In the genomic region with DNA sequence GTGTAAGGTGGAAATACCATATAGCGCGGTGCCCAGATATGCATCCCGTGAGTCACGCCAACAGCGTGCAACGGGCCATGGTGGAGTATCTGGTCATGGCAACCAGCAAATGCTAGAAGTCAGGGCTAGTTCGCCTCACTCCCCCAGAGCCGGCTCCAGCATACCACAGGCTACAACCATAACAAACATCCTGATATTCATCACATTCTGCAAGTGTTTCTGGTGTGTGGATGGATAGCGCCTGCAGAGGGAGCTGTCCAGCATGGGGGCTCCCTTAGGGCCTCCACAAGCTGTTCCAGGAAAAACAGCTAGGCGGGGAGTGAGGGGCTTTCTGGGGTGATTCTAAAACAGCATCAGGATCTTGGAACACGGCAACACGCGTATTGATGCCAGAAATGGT, we compare ENCODE assay signal across 14 cellular contexts. TPM values are rescaled to one million over a fixed set of nuclear protein-coding genes. Genes with fewer than 3 reads are reported as not detected.
DNase-seq lines count a peak whose midpoint lies in the region; ATAC-seq and TF ChIP-seq lines count a peak whose summit lies in the region.
"Had no signal": no experiment of that assay in that cellular context is flagged by ENCODE, and none has a peak within 500 bp of the region (broad histone marks: within the 10 kb centered on the region; RNA-seq: fewer than 3 reads in every experiment).

No MANE protein-coding gene starts in this region.

- H3K36me3 ChIP-seq in HEK293 (ENCODE audit: control insufficient read depth in 2 of 2, insufficient read depth in 1 of 2, low read length in 2 of 2), result peaks cover 0 to 4% of the 10 kb centered on the region in 2 experiments; a peak in 1 of 3 replicates
- no peaks in the 10 kb centered on the region for H3K36me3 ChIP-seq in stomach
- H3K36me3 ChIP-seq: Peyer's patch had no signal

- peak; percentile 40 for DNase-seq in astrocyte of the hippocampus (ENCODE audit: low read depth, low spot score)
- DNase-seq in right cardiac atrium, result no peak
- no peak for DNase-seq in stomach
- DNase-seq in Ammon's horn (ENCODE audit: low spot score), result no peak
- DNase-seq: activated CD4-positive, alpha-beta memory T cell treated with anti-CD3 and anti-CD28 coated beads for 36 hours; activated effector memory CD4-positive, alpha-beta T cell treated with Interleukin-2 at 50 U/mL for 16 hours; CD4-positive, CD25-positive, alpha-beta regulatory T cell; NCI-H1417 treated with DMSO at 0.1 percent for 48 hours; Peyer's patch; stimulated activated naive CD8-positive, alpha-beta T cell treated with anti-CD3 and anti-CD28 coated beads, Interleukin-15, Interleukin-2, amounts not matched to agents 100 U/mL and 50 U/mL, for 24 hours; T1000 had no signal

- CTCF ChIA-PET in HEK293 (lab: Yijun Ruan, JAX), result interaction anchor here (0.6 to 1.7 kb wide), 6 partner anchors 10 to 350 kb away, joined by 3 to 6 read pairs (median 4); no protein-coding TSS in a partner anchor

- no peak for TF ChIP-seq EP300 in stomach (IDR thresholded peaks at IDR 0.05)

- no peaks in the 10 kb centered on the region for H3K27me3 ChIP-seq in right cardiac atrium (ENCODE audit: control insufficient read depth, insufficient read depth)
- H3K27me3 ChIP-seq in stomach, result no peaks in the 10 kb centered on the region
- H3K27me3 ChIP-seq: Peyer's patch had no signal

- H3K27ac ChIP-seq in HEK293 (ENCODE audit: extremely low read depth, low read depth, low read length) (no peak overlapping the region), right cardiac atrium (ENCODE audit: low read length) (peak overlapping the region; percentile 79), stomach (peak overlapping the region in 3 of 5 donors; percentile 19 to 93 (median 35))
- H3K27ac ChIP-seq: Peyer's patch had no signal

- TF ChIP-seq CTCF in HEK293 (tag by site-specific recombination; IDR thresholded peaks at IDR 0.05), result no peak
- no peak for TF ChIP-seq CTCF in stomach (IDR thresholded peaks at IDR 0.05)

- no peaks in the 10 kb centered on the region for H3K9me3 ChIP-seq in HEK293 (ENCODE audit: control insufficient read depth, insufficient read depth, low read depth, low read length)
- no peaks in the 10 kb centered on the region for H3K9me3 ChIP-seq in right cardiac atrium (ENCODE audit: control insufficient read depth, low read length)
- H3K9me3 ChIP-seq in stomach, result no peaks in the 10 kb centered on the region
- H3K9me3 ChIP-seq: Peyer's patch had no signal

- no peak for ATAC-seq in right cardiac atrium
- no peak for ATAC-seq in HG03354 (IDR thresholded peaks at IDR 0.05; ENCODE audit: poor library complexity, severe bottlenecking, unreplicated experiment)
- ATAC-seq in HG02884 (IDR thresholded peaks at IDR 0.05; ENCODE audit: unreplicated experiment), result no peak
- ATAC-seq: stimulated activated naive CD8-positive, alpha-beta T cell treated with anti-CD3 and anti-CD28 coated beads, Interleukin-15, Interleukin-2, amounts not matched to agents 100 U/mL and 50 U/mL, for 24 hours had no signal

- H3K4me3 ChIP-seq in HEK293 (ENCODE audit: low read depth, low read length), result no peak overlapping the region
- H3K4me3 ChIP-seq in right cardiac atrium (ENCODE audit: low read length), result no peak overlapping the region
- H3K4me3 ChIP-seq in stomach, result no peak overlapping the region
- H3K4me3 ChIP-seq: Peyer's patch had no signal

- WGBS in right cardiac atrium, result 92% methylated on average over 13 of the region's 13 CpGs
- 82 to 98% (median 92%) methylated on average over 13 of the region's 13 CpGs for WGBS in stomach, 5 donors

- no peak for TF ChIP-seq POLR2A in stomach (IDR thresholded peaks at IDR 0.05)

- intact Hi-C loops in right cardiac atrium (cut with DNase I) (loop anchor here in 1 of 4 donors (10.0 kb wide), 1 partner anchor 57 kb away; no protein-coding TSS in a partner anchor), stomach (cut with DNase I; ENCODE audit: low total_unique reads) (no loop called here)

- POLR2A ChIA-PET in HEK293 (lab: Yijun Ruan, JAX), result no interaction called here

- peaks cover 7% of the 10 kb centered on the region for H3K4me1 ChIP-seq in HEK293 (ENCODE audit: control insufficient read depth, insufficient read depth, low read length)
- H3K4me1 ChIP-seq in right cardiac atrium (ENCODE audit: control insufficient read depth, insufficient read depth, low read length), result peaks cover 40% of the 10 kb centered on the region
- peaks cover 29 to 99% (median 66%) of the 10 kb centered on the region in 4 donors for H3K4me1 ChIP-seq in stomach

TF ChIP-seq in HEK293, 187 proteins besides CTCF, POLR2A, EP300 and RAD21:
- TF ChIP-seq, protein P1, sequence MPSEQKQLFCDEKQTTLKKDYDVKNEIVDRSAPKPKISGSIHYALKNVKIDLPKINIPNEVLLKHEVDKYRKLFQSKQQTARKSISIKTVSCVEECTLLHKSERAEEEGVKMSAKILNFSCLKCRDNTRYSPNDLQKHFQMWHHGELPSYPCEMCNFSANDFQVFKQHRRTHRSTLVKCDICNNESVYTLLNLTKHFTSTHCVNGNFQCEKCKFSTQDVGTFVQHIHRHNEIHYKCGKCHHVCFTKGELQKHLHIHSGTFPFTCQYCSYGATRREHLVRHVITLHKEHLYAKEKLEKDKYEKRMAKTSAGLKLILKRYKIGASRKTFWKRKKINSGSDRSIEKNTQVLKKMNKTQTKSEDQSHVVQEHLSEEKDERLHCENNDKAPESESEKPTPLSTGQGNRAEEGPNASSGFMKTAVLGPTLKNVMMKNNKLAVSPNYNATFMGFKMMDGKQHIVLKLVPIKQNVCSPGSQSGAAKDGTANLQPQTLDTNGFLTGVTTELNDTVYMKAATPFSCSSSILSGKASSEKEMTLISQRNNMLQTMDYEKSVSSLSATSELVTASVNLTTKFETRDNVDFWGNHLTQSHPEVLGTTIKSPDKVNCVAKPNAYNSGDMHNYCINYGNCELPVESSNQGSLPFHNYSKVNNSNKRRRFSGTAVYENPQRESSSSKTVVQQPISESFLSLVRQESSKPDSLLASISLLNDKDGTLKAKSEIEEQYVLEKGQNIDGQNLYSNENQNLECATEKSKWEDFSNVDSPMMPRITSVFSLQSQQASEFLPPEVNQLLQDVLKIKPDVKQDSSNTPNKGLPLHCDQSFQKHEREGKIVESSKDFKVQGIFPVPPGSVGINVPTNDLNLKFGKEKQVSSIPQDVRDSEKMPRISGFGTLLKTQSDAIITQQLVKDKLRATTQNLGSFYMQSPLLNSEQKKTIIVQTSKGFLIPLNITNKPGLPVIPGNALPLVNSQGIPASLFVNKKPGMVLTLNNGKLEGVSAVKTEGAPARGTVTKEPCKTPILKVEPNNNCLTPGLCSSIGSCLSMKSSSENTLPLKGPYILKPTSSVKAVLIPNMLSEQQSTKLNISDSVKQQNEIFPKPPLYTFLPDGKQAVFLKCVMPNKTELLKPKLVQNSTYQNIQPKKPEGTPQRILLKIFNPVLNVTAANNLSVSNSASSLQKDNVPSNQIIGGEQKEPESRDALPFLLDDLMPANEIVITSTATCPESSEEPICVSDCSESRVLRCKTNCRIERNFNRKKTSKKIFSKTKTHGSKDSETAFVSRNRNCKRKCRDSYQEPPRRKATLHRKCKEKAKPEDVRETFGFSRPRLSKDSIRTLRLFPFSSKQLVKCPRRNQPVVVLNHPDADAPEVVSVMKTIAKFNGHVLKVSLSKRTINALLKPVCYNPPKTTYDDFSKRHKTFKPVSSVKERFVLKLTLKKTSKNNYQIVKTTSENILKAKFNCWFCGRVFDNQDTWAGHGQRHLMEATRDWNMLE (tag by site-specific recombination; conservative IDR thresholded peaks at IDR 0.05; ENCODE audit: low read depth), result no peak
- TF ChIP-seq, protein P2, sequence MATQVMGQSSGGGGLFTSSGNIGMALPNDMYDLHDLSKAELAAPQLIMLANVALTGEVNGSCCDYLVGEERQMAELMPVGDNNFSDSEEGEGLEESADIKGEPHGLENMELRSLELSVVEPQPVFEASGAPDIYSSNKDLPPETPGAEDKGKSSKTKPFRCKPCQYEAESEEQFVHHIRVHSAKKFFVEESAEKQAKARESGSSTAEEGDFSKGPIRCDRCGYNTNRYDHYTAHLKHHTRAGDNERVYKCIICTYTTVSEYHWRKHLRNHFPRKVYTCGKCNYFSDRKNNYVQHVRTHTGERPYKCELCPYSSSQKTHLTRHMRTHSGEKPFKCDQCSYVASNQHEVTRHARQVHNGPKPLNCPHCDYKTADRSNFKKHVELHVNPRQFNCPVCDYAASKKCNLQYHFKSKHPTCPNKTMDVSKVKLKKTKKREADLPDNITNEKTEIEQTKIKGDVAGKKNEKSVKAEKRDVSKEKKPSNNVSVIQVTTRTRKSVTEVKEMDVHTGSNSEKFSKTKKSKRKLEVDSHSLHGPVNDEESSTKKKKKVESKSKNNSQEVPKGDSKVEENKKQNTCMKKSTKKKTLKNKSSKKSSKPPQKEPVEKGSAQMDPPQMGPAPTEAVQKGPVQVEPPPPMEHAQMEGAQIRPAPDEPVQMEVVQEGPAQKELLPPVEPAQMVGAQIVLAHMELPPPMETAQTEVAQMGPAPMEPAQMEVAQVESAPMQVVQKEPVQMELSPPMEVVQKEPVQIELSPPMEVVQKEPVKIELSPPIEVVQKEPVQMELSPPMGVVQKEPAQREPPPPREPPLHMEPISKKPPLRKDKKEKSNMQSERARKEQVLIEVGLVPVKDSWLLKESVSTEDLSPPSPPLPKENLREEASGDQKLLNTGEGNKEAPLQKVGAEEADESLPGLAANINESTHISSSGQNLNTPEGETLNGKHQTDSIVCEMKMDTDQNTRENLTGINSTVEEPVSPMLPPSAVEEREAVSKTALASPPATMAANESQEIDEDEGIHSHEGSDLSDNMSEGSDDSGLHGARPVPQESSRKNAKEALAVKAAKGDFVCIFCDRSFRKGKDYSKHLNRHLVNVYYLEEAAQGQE (tag by site-specific recombination; IDR thresholded peaks at IDR 0.05), result peak; percentile 96
- TF ChIP-seq ZNF670 (tag by site-specific recombination; IDR thresholded peaks at IDR 0.05; ENCODE audit: low read depth), result no peak

RNA-seq across cellular contexts. Expression of a gene that starts 6.8 kb away (rescaled TPM):
- total RNA-seq in right cardiac atrium, result 10 to 100 TPM; 48.0 to 69.9 (median 56.2) TPM
- 36.1 TPM for polyA plus RNA-seq in right cardiac atrium
- total RNA-seq in stomach, result 10 to 100 TPM; 11.3 to 69.3 (median 51.8) TPM
- 10 to 100 TPM; 11.7 to 15.8 (median 14.4) TPM for polyA plus RNA-seq in stomach
